ENCODE assay signal across 8 cellular contexts in genomic region chr11:100574894-100575769, GRCh38.
DNase-seq lines count a peak whose midpoint lies in the region; ATAC-seq and TF ChIP-seq lines count a peak whose summit lies in the region.

No MANE protein-coding gene starts in this region.

- H3K27me3 ChIP-seq in PC-3 (ENCODE audit: low read length), result no peaks in the 10 kb centered on the region

- H3K36me3 ChIP-seq in PC-3 (ENCODE audit: low read depth, low read length), result no peaks in the 10 kb centered on the region

- DNase-seq in SIG-M5 treated with dmso at 0.1 percent for 504 hours (lab: John Stamatoyannopoulos, UW; ENCODE audit: unreplicated experiment) (peak; percentile 25), SIG-M5 (lab: John Stamatoyannopoulos, UW) (no peak), PC-3 (peak; percentile 80), fibroblast of the aortic adventitia (ENCODE audit: low read depth) (peak; percentile 53), stromal cell of bone marrow (ENCODE audit: low read depth) (peak; percentile 29)
- DNase-seq in activated CD8-positive, alpha-beta memory T cell treated with anti-CD3 and anti-CD28 coated beads, Interleukin-2, amount 50 U/mL, for 4 hours, result no peak

- H2AFZ ChIP-seq in PC-3 (ENCODE audit: low read length), result no peak overlapping the region

- peak; percentile 86 for TF ChIP-seq CTCF in PC-3 (conservative IDR thresholded peaks at IDR 0.05; ENCODE audit: low read depth, low read length)
- peak; percentile 28 for TF ChIP-seq CTCF in fibroblast of the aortic adventitia (IDR thresholded peaks at IDR 0.05; ENCODE audit: insufficient read depth, low read length)

- no peaks in the 10 kb centered on the region for H3F3A ChIP-seq in PC-3 (ENCODE audit: low read length, unreplicated experiment)

- H3K79me2 ChIP-seq in PC-3 (ENCODE audit: low read length), result no peaks in the 10 kb centered on the region

- H4K20me1 ChIP-seq in PC-3 (ENCODE audit: low read length), result no peaks in the 10 kb centered on the region

- no peaks in the 10 kb centered on the region for H3K9me3 ChIP-seq in PC-3 (ENCODE audit: low read length)

- CTCF ChIA-PET in PC-3 (lab: Charles Lee), result no interaction called here

- peaks cover 29% of the 10 kb centered on the region for H3K4me1 ChIP-seq in PC-3 (ENCODE audit: insufficient read depth, low read length)

- intact Hi-C loops in PC-3 (cut with micrococcal nuclease), result loop anchor here (5.0 kb wide), 2 partner anchors 838 to 1543 kb away; no protein-coding TSS in a partner anchor

- no peaks in the 10 kb centered on the region for H3K9me2 ChIP-seq in PC-3 (replicated peaks; ENCODE audit: low read length)

- BruUV-seq in PC-3 (replicated peaks; lab: Mats Ljungman, UMichigan), result no TSS peak

- ATAC-seq in PC-3 (peak; percentile 74), HG02870 (IDR thresholded peaks at IDR 0.05; ENCODE audit: unreplicated experiment) (no peak), GM21825 (IDR thresholded peaks at IDR 0.05; ENCODE audit: unreplicated experiment) (no peak)

- POLR2A ChIA-PET in PC-3 (lab: Charles Lee; ENCODE audit: unreplicated experiment), result no interaction called here

- H3K4me2 ChIP-seq in PC-3 (ENCODE audit: low read length), result peak overlapping the region; percentile 10; the same call in 1 of the 2 replicates

- no peak overlapping the region for H3K9ac ChIP-seq in PC-3 (ENCODE audit: low read length)

- H3K4me3 ChIP-seq in PC-3 (ENCODE audit: low read length) (no peak overlapping the region), fibroblast of the aortic adventitia (ENCODE audit: low read depth, low read length) (no peak overlapping the region)

- H3K27ac ChIP-seq in PC-3 (ENCODE audit: low read length), result no peak overlapping the region

Comparison
In these comparisons a context has a peak if more than half of its experiments do, and no peak if none do; other contexts are left out.
1. DNase-seq: peak in SIG-M5 treated with dmso at 0.1 percent for 504 hours (single experiment), PC-3 (single experiment), fibroblast of the aortic adventitia (single experiment) and stromal cell of bone marrow (single experiment); none in SIG-M5 (single experiment) and activated CD8-positive, alpha-beta memory T cell treated with anti-CD3 and anti-CD28 coated beads, Interleukin-2, amount 50 U/mL, for 4 hours (single experiment).